27 cellular contexts compared by ENCODE assay signal in the genomic region with DNA sequence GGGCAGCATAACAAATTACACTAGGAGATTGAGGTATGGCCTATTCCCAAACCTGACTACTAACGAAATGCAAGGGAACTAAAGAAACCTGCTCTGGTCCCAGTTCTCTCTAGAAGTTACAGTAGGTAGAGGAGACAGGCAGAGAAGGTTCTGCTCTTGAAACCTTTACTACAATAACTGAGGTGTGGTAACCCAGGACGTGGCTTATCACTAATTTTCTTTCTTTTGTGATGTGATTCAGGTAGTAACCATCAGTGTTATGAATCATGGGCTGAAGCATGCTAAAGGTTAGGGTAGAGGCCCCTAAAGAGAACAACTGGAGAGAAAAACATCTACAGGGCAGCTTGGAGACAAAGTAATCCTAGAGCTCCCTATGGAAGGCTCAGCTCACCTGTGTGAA. TPM values are rescaled to one million over a fixed set of nuclear protein-coding genes. Genes with fewer than 3 reads are reported as not detected.
"Had no signal": no experiment of that assay in that cellular context is flagged by ENCODE, and none has a peak within 500 bp of the region (broad histone marks: within the 10 kb centered on the region; RNA-seq: fewer than 3 reads in every experiment).

No MANE protein-coding gene starts in this region.

- H3K27me3 Mint-ChIP-seq: activated B cell treated with CpG ODN at 0.5 μM for 24 hours; activated naive CD8-positive, alpha-beta T cell treated with anti-CD3 and anti-CD28 coated beads, Interleukin-2, amount 10 ng/mL, durations not matched to agents 7 days and 5 days; natural killer cell treated with Interleukin-12 subunit alpha and Interleukin-12 subunit beta and Interleukin-15 and Interleukin-18, amount 100 ng/mL, for 72 hours; T-cell had no signal

- H3K27ac ChIP-seq: brain microvascular endothelial cell, heart left ventricle, left lung, lower lobe of right lung, testis, transverse colon had no signal

- H3K9me3 ChIP-seq: heart left ventricle, left lung, lower lobe of right lung, testis, transverse colon had no signal

- H3K9me3 Mint-ChIP-seq: activated B cell treated with CpG ODN at 0.5 μM for 24 hours; activated naive CD8-positive, alpha-beta T cell treated with anti-CD3 and anti-CD28 coated beads, Interleukin-2, amount 10 ng/mL, durations not matched to agents 7 days and 5 days; activated T-helper 2 cell treated with anti-CD3 and anti-CD28 coated beads, Interferon-gamma antibody, Interleukin-2, Interleukin-4, amounts not matched to agents 10 μg/mL and 5 μg/mL and 100 μg/mL, durations not matched to agents 14 hours and 24 hours and 36 hours; natural killer cell treated with Interleukin-12 subunit alpha and Interleukin-12 subunit beta and Interleukin-15 and Interleukin-18, amount 100 ng/mL, for 72 hours; T-cell; T-helper 2 cell treated with Interferon-gamma antibody and Interleukin-4, amounts not matched to agents 5 μg/mL and 100 μg/mL, for 36 hours had no signal

- H3K27me3 ChIP-seq: brain microvascular endothelial cell, heart left ventricle, left lung, testis, transverse colon had no signal

- DNase-seq: activated B cell treated with CpG ODN at 0.5 μM for 24 hours; activated naive CD8-positive, alpha-beta T cell treated with anti-CD3 and anti-CD28 coated beads, Interleukin-2, amount 10 ng/mL, durations not matched to agents 7 days and 5 days; activated T-cell treated with anti-CD3 and anti-CD28 coated beads for 4 hours; amniotic stem cell; brain microvascular endothelial cell; central memory CD4-positive, alpha-beta T cell; foreskin fibroblast; heart left ventricle; kidney glomerular epithelial cell; left lung; lower lobe of right lung; mesendoderm; posterior cingulate gyrus; right cardiac atrium; stimulated activated CD4-positive, alpha-beta T cell treated with anti-CD3 and anti-CD28 coated beads, Interleukin-15, amount 100 ng/mL, for 24 hours; stimulated activated CD4-positive, alpha-beta T cell treated with anti-CD3 and anti-CD28 coated beads, Interleukin-2, amount 100 ng/mL, for 24 hours; stimulated activated naive CD4-positive, alpha-beta T cell; T-cell; testis; transverse colon had no signal

- H3K27ac Mint-ChIP-seq: activated B cell treated with CpG ODN at 0.5 μM for 24 hours; activated naive CD8-positive, alpha-beta T cell treated with anti-CD3 and anti-CD28 coated beads, Interleukin-2, amount 10 ng/mL, durations not matched to agents 7 days and 5 days; activated T-helper 2 cell treated with anti-CD3 and anti-CD28 coated beads, Interferon-gamma antibody, Interleukin-2, Interleukin-4, amounts not matched to agents 10 μg/mL and 5 μg/mL and 100 μg/mL, durations not matched to agents 14 hours and 24 hours and 36 hours; T-cell; T-helper 2 cell treated with Interferon-gamma antibody and Interleukin-4, amounts not matched to agents 5 μg/mL and 100 μg/mL, for 36 hours had no signal

- H3K4me1 Mint-ChIP-seq: activated B cell treated with CpG ODN at 0.5 μM for 24 hours, T-cell had no signal

- H3K4me1 ChIP-seq: heart left ventricle, left lung, lower lobe of right lung, testis, transverse colon had no signal

- H3K4me3 Mint-ChIP-seq: activated B cell treated with CpG ODN at 0.5 μM for 24 hours; activated naive CD8-positive, alpha-beta T cell treated with anti-CD3 and anti-CD28 coated beads, Interleukin-2, amount 10 ng/mL, durations not matched to agents 7 days and 5 days; natural killer cell treated with Interleukin-12 subunit alpha and Interleukin-12 subunit beta and Interleukin-15 and Interleukin-18, amount 100 ng/mL, for 72 hours; T-cell; T-helper 2 cell treated with Interferon-gamma antibody and Interleukin-4, amounts not matched to agents 5 μg/mL and 100 μg/mL, for 36 hours had no signal

- H3K4me3 ChIP-seq: heart left ventricle, left lung, lower lobe of right lung, testis, transverse colon had no signal

- ATAC-seq: esophagus mucosa; heart left ventricle; left lung; lower lobe of right lung; natural killer cell treated with Interleukin-12 subunit alpha and Interleukin-12 subunit beta and Interleukin-15 and Interleukin-18, amount 100 ng/mL, for 72 hours; right cardiac atrium; T-cell had no signal

RNA-seq across cellular contexts. Expression of gene COL2A1, which starts 41.7 kb away (rescaled TPM):
- total RNA-seq: activated B cell treated with CpG ODN at 0.5 μM for 24 hours; activated naive CD8-positive, alpha-beta T cell treated with anti-CD3 and anti-CD28 coated beads, Interleukin-2, amount 10 ng/mL, durations not matched to agents 7 days and 5 days; endothelial cell of umbilical vein; esophagus mucosa; lower lobe of right lung; mononuclear cell; natural killer cell treated with Interleukin-12 subunit alpha and Interleukin-12 subunit beta and Interleukin-15 and Interleukin-18, amount 100 ng/mL, for 72 hours; right cardiac atrium; T-cell had no signal
- polyA plus RNA-seq: endothelial cell of umbilical vein, urinary bladder had no signal
